8 cellular contexts compared by ENCODE assay signal in the genomic region with DNA sequence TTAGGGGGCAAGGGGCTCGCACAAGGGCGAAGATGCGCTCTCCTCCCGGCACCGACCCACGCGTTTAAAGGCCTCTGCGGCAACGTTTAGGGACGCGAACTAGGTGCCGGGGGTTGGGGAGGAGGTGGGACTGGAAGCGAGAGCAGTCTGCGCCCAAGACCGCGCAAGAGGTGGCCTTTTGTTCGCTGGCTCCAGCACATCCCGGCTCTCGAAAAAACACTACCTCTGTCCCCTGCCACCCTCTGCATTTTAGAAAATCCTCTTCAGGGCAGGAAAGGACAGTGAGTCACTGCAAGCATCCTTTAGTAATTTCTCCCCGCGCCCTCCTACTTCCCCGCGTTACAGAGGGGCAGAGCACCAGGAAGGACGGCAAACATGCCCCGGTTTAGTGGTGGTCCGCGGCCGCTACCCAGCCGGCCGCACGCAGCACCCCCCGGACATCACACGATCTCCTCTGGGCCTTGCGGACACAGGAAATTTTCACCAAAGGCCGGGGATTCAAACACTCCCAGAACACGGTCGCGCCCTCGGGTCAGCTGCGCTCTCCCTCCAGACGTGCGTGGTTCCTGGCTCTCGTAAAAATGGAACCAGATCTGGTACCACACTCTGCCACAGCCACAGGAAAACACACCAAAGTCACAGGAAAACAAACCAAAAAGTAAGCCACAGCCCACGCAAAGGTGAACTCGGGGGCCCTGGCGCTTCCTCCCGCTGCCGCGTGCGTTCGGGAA. TPM values are rescaled to one million over a fixed set of nuclear protein-coding genes. Genes with fewer than 3 reads are reported as not detected.
DNase-seq lines count a peak whose midpoint lies in the region; ATAC-seq and TF ChIP-seq lines count a peak whose summit lies in the region.

No MANE protein-coding gene starts in this region.

- CTCF ChIA-PET in CD4-positive, alpha-beta T cell (lab: Charles Lee) = interaction anchor here (2.1 to 2.9 kb wide), 4 partner anchors 34 to 59 kb away, joined by 9 to 20 read pairs (median 12); no protein-coding TSS in a partner anchor
- CTCF ChIA-PET in activated CD4-positive, alpha-beta T cell treated with anti-CD3 and anti-CD28 coated beads, Interleukin-2, amount 10 ng/mL, durations not matched to agents 7 days and 5 days (lab: Charles Lee) = interaction anchor here (1.3 to 1.7 kb wide), 3 partner anchors 23 to 53 kb away, joined by 4 to 5 read pairs (median 5); no protein-coding TSS in a partner anchor
- CTCF ChIA-PET in naive thymus-derived CD4-positive, alpha-beta T cell (lab: Charles Lee) = interaction anchor here (1.4 to 3.0 kb wide), 2 partner anchors 34 to 61 kb away, joined by 4 to 13 read pairs; no protein-coding TSS in a partner anchor

- H3K27ac ChIP-seq in CD4-positive, alpha-beta T cell (ENCODE audit: low read depth, low read length) = peak overlapping the region; percentile 99
- H3K27ac ChIP-seq in KOPT-K1 (ENCODE audit: low read depth, low read length, poor library complexity, severe bottlenecking) (peak overlapping the region; percentile 98), thyroid gland (peak overlapping the region; percentile 81 to 89 (median 84))
- H3K27ac ChIP-seq in naive thymus-derived CD4-positive, alpha-beta T cell (ENCODE audit: low read depth, low read length) = peak overlapping the region; percentile 98

- peaks cover 34% of the 10 kb centered on the region for H3K4me1 Mint-ChIP-seq in CD4-positive, alpha-beta T cell (ENCODE audit: low read depth)
- H3K4me1 Mint-ChIP-seq in activated CD4-positive, alpha-beta T cell treated with anti-CD3 and anti-CD28 coated beads, Interleukin-2, amount 10 ng/mL, durations not matched to agents 7 days and 5 days = peaks cover 35% of the 10 kb centered on the region
- peaks cover 15 to 36% (median 27%) of the 10 kb centered on the region in 7 donors for H3K4me1 Mint-ChIP-seq in naive thymus-derived CD4-positive, alpha-beta T cell

- no peak overlapping the region for H3K27ac Mint-ChIP-seq in CD4-positive, alpha-beta T cell
- no peak overlapping the region for H3K27ac Mint-ChIP-seq in activated CD4-positive, alpha-beta T cell treated with anti-CD3 and anti-CD28 coated beads, Interleukin-2, amount 10 ng/mL, durations not matched to agents 7 days and 5 days
- H3K27ac Mint-ChIP-seq in naive thymus-derived CD4-positive, alpha-beta T cell = no peak overlapping the region

- WGBS in thyroid gland, 2 donors = 0% methylated on average over 35 to 41 of the region's 51 CpGs

- TF ChIP-seq POLR2A in thyroid gland (IDR thresholded peaks at IDR 0.05) = no peak

- H3K9me3 Mint-ChIP-seq in CD4-positive, alpha-beta T cell = no peaks in the 10 kb centered on the region
- peaks cover 3% of the 10 kb centered on the region for H3K9me3 Mint-ChIP-seq in activated CD4-positive, alpha-beta T cell treated with anti-CD3 and anti-CD28 coated beads, Interleukin-2, amount 10 ng/mL, durations not matched to agents 7 days and 5 days
- H3K9me3 Mint-ChIP-seq in naive thymus-derived CD4-positive, alpha-beta T cell = peaks cover 0 to 3% (median 0%) of the 10 kb centered on the region in 11 donors

- ATAC-seq in CD4-positive, alpha-beta T cell (ENCODE audit: poor library complexity) = peak; percentile 0
- no peak for ATAC-seq in naive thymus-derived CD4-positive, alpha-beta T cell
- ATAC-seq in GM18868 (IDR thresholded peaks at IDR 0.05; ENCODE audit: unreplicated experiment) = no peak
- ATAC-seq in GM21515 (IDR thresholded peaks at IDR 0.05; ENCODE audit: unreplicated experiment) = no peak

- no peaks in the 10 kb centered on the region for H3K27me3 ChIP-seq in CD4-positive, alpha-beta T cell (ENCODE audit: control insufficient read depth, insufficient read depth, low read length)
- no peaks in the 10 kb centered on the region for H3K27me3 ChIP-seq in naive thymus-derived CD4-positive, alpha-beta T cell (ENCODE audit: control insufficient read depth in 2 of 2, insufficient read depth in 2 of 2, low read length in 2 of 2)
- H3K27me3 ChIP-seq in thyroid gland = no peaks in the 10 kb centered on the region

- no peak for TF ChIP-seq CTCF in CD4-positive, alpha-beta T cell (IDR thresholded peaks at IDR 0.05)
- TF ChIP-seq CTCF in epithelial cell of esophagus (IDR thresholded peaks at IDR 0.05; ENCODE audit: insufficient read depth, low read depth, low read length, missing control alignments) (no peak), thyroid gland (IDR thresholded peaks at IDR 0.05) (no peak)

- peak in 9 of 10 experiments; percentile 6 to 50 (median 20) for DNase-seq in CD4-positive, alpha-beta T cell
- peak; percentile 43 for DNase-seq in activated CD4-positive, alpha-beta T cell treated with anti-CD3 and anti-CD28 coated beads, Interleukin-2, amount 10 ng/mL, durations not matched to agents 7 days and 5 days
- DNase-seq in epithelial cell of esophagus (ENCODE audit: low read depth) (peak; percentile 33), thyroid gland (peak; percentile 29 to 34)
- peak in 8 of 9 donors; percentile 11 to 58 (median 44) for DNase-seq in naive thymus-derived CD4-positive, alpha-beta T cell

- no peaks in the 10 kb centered on the region for H3K27me3 Mint-ChIP-seq in CD4-positive, alpha-beta T cell
- no peaks in the 10 kb centered on the region for H3K27me3 Mint-ChIP-seq in activated CD4-positive, alpha-beta T cell treated with anti-CD3 and anti-CD28 coated beads, Interleukin-2, amount 10 ng/mL, durations not matched to agents 7 days and 5 days
- no peaks in the 10 kb centered on the region for H3K27me3 Mint-ChIP-seq in naive thymus-derived CD4-positive, alpha-beta T cell

- peak overlapping the region; percentile 88 for H3K4me3 ChIP-seq in epithelial cell of esophagus (ENCODE audit: low read length)
- peak overlapping the region; percentile 93 for H3K4me3 ChIP-seq in naive thymus-derived CD4-positive, alpha-beta T cell (ENCODE audit: low read length)
- peak overlapping the region; percentile 24 to 78 (median 75) for H3K4me3 ChIP-seq in thyroid gland (replicated peaks in 1 of 3)

- H3K36me3 ChIP-seq in KOPT-K1 (ENCODE audit: insufficient read depth, low read length) (peaks cover 6% of the 10 kb centered on the region), thyroid gland (no peaks in the 10 kb centered on the region)
- peaks cover 0 to 26% (median 0%) of the 10 kb centered on the region in 3 experiments for H3K36me3 ChIP-seq in naive thymus-derived CD4-positive, alpha-beta T cell (ENCODE audit: control insufficient read depth in 2 of 3, insufficient read depth in 3 of 3, low read length in 3 of 3)

- H3K4me3 Mint-ChIP-seq in CD4-positive, alpha-beta T cell = no peak overlapping the region
- no peak overlapping the region for H3K4me3 Mint-ChIP-seq in activated CD4-positive, alpha-beta T cell treated with anti-CD3 and anti-CD28 coated beads, Interleukin-2, amount 10 ng/mL, durations not matched to agents 7 days and 5 days
- no peak overlapping the region for H3K4me3 Mint-ChIP-seq in naive thymus-derived CD4-positive, alpha-beta T cell

- POLR2A ChIA-PET in CD4-positive, alpha-beta T cell (lab: Charles Lee) = interaction anchor here (1.6 to 6.6 kb wide), 16 partner anchors 26 to 1545 kb away, joined by 4 to 418 read pairs (median 23); a partner anchor contains a TSS
- POLR2A ChIA-PET in activated CD4-positive, alpha-beta T cell treated with anti-CD3 and anti-CD28 coated beads, Interleukin-2, amount 10 ng/mL, durations not matched to agents 7 days and 5 days (lab: Charles Lee) = interaction anchor here (3.2 kb wide), 1 partner anchor 51 kb away, joined by 15 read pairs; no protein-coding TSS in a partner anchor
- POLR2A ChIA-PET in naive thymus-derived CD4-positive, alpha-beta T cell (lab: Charles Lee) = interaction anchor here (1.0 to 6.6 kb wide), 17 partner anchors 13 to 948 kb away, joined by 3 to 303 read pairs (median 12); a partner anchor contains a TSS

- no peaks in the 10 kb centered on the region for H3K9me3 ChIP-seq in CD4-positive, alpha-beta T cell (ENCODE audit: control insufficient read depth, low read length)
- H3K9me3 ChIP-seq in KOPT-K1 (ENCODE audit: insufficient read depth, low read length, poor library complexity, severe bottlenecking) (no peaks in the 10 kb centered on the region), thyroid gland (no peaks in the 10 kb centered on the region)
- no peaks in the 10 kb centered on the region for H3K9me3 ChIP-seq in naive thymus-derived CD4-positive, alpha-beta T cell (ENCODE audit: control insufficient read depth in 2 of 3, low read length in 3 of 3)

- peaks cover 20% of the 10 kb centered on the region for H3K36me3 Mint-ChIP-seq in CD4-positive, alpha-beta T cell (ENCODE audit: low read depth)
- peaks cover 25% of the 10 kb centered on the region for H3K36me3 Mint-ChIP-seq in activated CD4-positive, alpha-beta T cell treated with anti-CD3 and anti-CD28 coated beads, Interleukin-2, amount 10 ng/mL, durations not matched to agents 7 days and 5 days (ENCODE audit: low read depth)
- peaks cover 0 to 19% (median 4%) of the 10 kb centered on the region in 5 donors for H3K36me3 Mint-ChIP-seq in naive thymus-derived CD4-positive, alpha-beta T cell

- intact Hi-C loops in CD4-positive, alpha-beta T cell (cut with DNase I, micrococcal nuclease) = loop anchor here (2.0 to 10.0 kb wide), 7 partner anchors 33 to 533 kb away; a partner anchor contains a TSS
- intact Hi-C loops in naive thymus-derived CD4-positive, alpha-beta T cell (cut with micrococcal nuclease) = loop anchor here (1.0 to 10.0 kb wide), 14 partner anchors 9 to 1440 kb away; a partner anchor contains a TSS
- intact Hi-C loops in thyroid gland (cut with DNase I) = no loop called here

- peaks cover 44 to 50% of the 10 kb centered on the region in 2 donors for H3K4me1 ChIP-seq in naive thymus-derived CD4-positive, alpha-beta T cell (ENCODE audit: control insufficient read depth in 2 of 2, insufficient read depth in 2 of 2, low read length in 2 of 2)
- H3K4me1 ChIP-seq in thyroid gland = peaks cover 35 to 42% of the 10 kb centered on the region in 2 donors

RNA-seq across cellular contexts. Expression of a gene that starts 1.1 kb away (rescaled TPM):
- 100 to 1,000 TPM; 327 to 346 TPM for total RNA-seq in CD4-positive, alpha-beta T cell
- 100 to 1,000 TPM; 180 to 219 TPM for total RNA-seq in activated CD4-positive, alpha-beta T cell treated with anti-CD3 and anti-CD28 coated beads, Interleukin-2, amount 10 ng/mL, durations not matched to agents 7 days and 5 days
- total RNA-seq in naive thymus-derived CD4-positive, alpha-beta T cell = 100 to 1,000 TPM; 172 to 283 (median 249) TPM
- 100 to 1,000 TPM; 235 to 263 TPM for polyA plus RNA-seq in naive thymus-derived CD4-positive, alpha-beta T cell
- 100 to 1,000 TPM; 101 to 282 (median 120) TPM for total RNA-seq in thyroid gland
